Comparison of ENCODE assay signal across 20 cellular contexts in the genomic region with DNA sequence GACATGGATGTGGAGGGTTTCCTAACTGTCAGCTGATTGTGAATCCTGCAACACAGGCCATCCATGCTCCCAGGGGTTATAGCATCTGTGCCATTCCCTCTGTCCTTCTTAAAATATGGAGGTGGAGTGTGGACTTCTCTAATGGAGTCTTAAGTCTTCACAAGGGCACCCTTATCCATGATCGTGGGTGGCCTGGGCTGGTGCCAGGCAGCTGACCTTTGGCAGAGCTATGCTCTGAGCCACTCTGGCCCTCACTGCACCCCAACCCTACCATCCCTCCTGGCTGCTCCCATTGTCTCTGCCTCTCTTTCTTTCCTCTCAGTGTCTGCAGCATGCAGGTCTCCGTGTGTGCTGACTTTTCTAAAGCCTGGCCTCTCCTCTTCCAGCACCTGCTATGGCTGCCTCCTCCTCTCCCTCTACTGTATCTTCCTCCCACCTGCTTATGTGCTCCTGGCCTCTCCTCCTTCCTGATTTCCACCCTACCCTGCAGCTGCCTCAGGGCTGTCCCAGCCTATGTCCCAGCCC. TPM values are rescaled to one million over a fixed set of nuclear protein-coding genes. Genes with fewer than 3 reads are reported as not detected.
DNase-seq lines count a peak whose midpoint lies in the region; ATAC-seq, FAIRE-seq and TF ChIP-seq lines count a peak whose summit lies in the region.
"Had no signal": no experiment of that assay in that cellular context is flagged by ENCODE, and none has a peak within 500 bp of the region (broad histone marks: within the 10 kb centered on the region; RNA-seq: fewer than 3 reads in every experiment).

No MANE protein-coding gene starts in this region.

- CTCF ChIA-PET in HEK293 (lab: Yijun Ruan, JAX), result no interaction called here
- CTCF ChIA-PET in HepG2 (lab: Yijun Ruan, JAX; ENCODE audit: low intra/inter-chr PET ratio, low total read pairs), result no interaction called here

- H2AFZ ChIP-seq in HepG2 (ENCODE audit: low read length), result no peak overlapping the region
- H2AFZ ChIP-seq: GM23338 had no signal

- H3K4me1 ChIP-seq in HEK293 (ENCODE audit: control insufficient read depth, insufficient read depth, low read length) (no peaks in the 10 kb centered on the region), HepG2 (ENCODE audit: insufficient read depth, low read length) (peaks cover 86% of the 10 kb centered on the region), spleen (no peaks in the 10 kb centered on the region), sigmoid colon (no peaks in the 10 kb centered on the region), thyroid gland (no peaks in the 10 kb centered on the region)
- H3K4me1 ChIP-seq: BE2C, SJSA1 had no signal

- TF ChIP-seq POLR2A in HepG2 (IDR thresholded peaks at IDR 0.05; ENCODE audit: insufficient read depth in 1 of 2, low read depth in 2 of 2, low read length in 2 of 2) (no peak), spleen (IDR thresholded peaks at IDR 0.05) (no peak), sigmoid colon (IDR thresholded peaks at IDR 0.05) (no peak), thyroid gland (IDR thresholded peaks at IDR 0.05) (no peak)

- TF ChIP-seq CTCF in HEK293 (tag by site-specific recombination; IDR thresholded peaks at IDR 0.05) (no peak), HepG2 (CRISPR knock-in tag; IDR thresholded peaks at IDR 0.05) (no peak), spleen (IDR thresholded peaks at IDR 0.05 in 8 of 11, conservative IDR thresholded peaks at IDR 0.05 in 3 of 11) (no peak), sigmoid colon (IDR thresholded peaks at IDR 0.05) (no peak), thyroid gland (IDR thresholded peaks at IDR 0.05) (no peak)

- TF ChIP-seq EP300 in HepG2 (IDR thresholded peaks at IDR 0.05; ENCODE audit: low read depth in 2 of 2, low read length in 2 of 2), result no peak
- TF ChIP-seq EP300 in HepG2 (CRISPR knock-in tag; IDR thresholded peaks at IDR 0.05; ENCODE audit: borderline replicate concordance), result no peak
- no peak for TF ChIP-seq EP300 in sigmoid colon (IDR thresholded peaks at IDR 0.05)

- H3K79me2 ChIP-seq in HepG2 (ENCODE audit: insufficient read depth, low read length), result no peaks in the 10 kb centered on the region

- no peak for ATAC-seq in HepG2
- ATAC-seq: GM23338 had no signal

- intact Hi-C loops in HepG2 (cut with micrococcal nuclease; ENCODE audit: unreplicated experiment), result no loop called here
- intact Hi-C loops in spleen (cut with DNase I; ENCODE audit: low total_unique reads), result no loop called here
- intact Hi-C loops in sigmoid colon (cut with DNase I), result no loop called here
- intact Hi-C loops in thyroid gland (cut with DNase I), result no loop called here

- FAIRE-seq in HepG2 (lab: Jason Lieb, UNC), result no peak

- POLR2A ChIA-PET in HEK293 (lab: Yijun Ruan, JAX), result no interaction called here
- POLR2A ChIA-PET in HepG2 (lab: Yijun Ruan, JAX), result interaction anchor here (9.6 kb wide), 1 partner anchor 10 kb away, joined by 157 read pairs; a partner anchor contains a TSS

- in situ Hi-C loops in HepG2 (cut with HindIII; ENCODE audit: extremely low pct_ligation_motif_present, low pct_unique_long_range_greater_than_20kb), result no loop called here

- H3K4me2 ChIP-seq in HepG2 (ENCODE audit: low read depth, low read length), result peak overlapping the region; percentile 1
- H3K4me2 ChIP-seq: GM23338 had no signal

- H3K9ac ChIP-seq in HepG2 (ENCODE audit: insufficient read depth, low read depth, low read length), result no peak overlapping the region

- 3% methylated on average over 2 of the region's 2 CpGs for WGBS in HepG2 (ENCODE audit: low lambda C conversion rate)
- 65 to 92% (median 80%) methylated on average over 2 of the region's 2 CpGs for WGBS in spleen, 5 donors
- 63 to 77% methylated on average over 2 of the region's 2 CpGs for WGBS in sigmoid colon, 2 donors
- 59 to 68% methylated on average over 2 of the region's 2 CpGs for WGBS in thyroid gland, 2 donors

- H3K9me3 ChIP-seq in HEK293 (ENCODE audit: control insufficient read depth, insufficient read depth, low read depth, low read length), result no peaks in the 10 kb centered on the region
- no peaks in the 10 kb centered on the region for H3K9me3 ChIP-seq in HepG2 (ENCODE audit: low read length)
- H3K9me3 ChIP-seq in spleen, result no peaks in the 10 kb centered on the region
- H3K9me3 ChIP-seq in sigmoid colon, result no peaks in the 10 kb centered on the region
- no peaks in the 10 kb centered on the region for H3K9me3 ChIP-seq in thyroid gland
- H3K9me3 ChIP-seq: BE2C, SJSA1 had no signal

- H3K27me3 ChIP-seq in HepG2 (ENCODE audit: control insufficient read depth in 1 of 2, insufficient read depth in 2 of 2, low read length in 2 of 2) (peaks cover 8 to 28% of the 10 kb centered on the region in 2 experiments; a peak in 4 of 5 replicates), spleen (replicated peaks in 1 of 7) (peaks cover 0 to 41% (median 13%) of the 10 kb centered on the region in 7 donors), sigmoid colon (peaks cover 0 to 23% (median 0%) of the 10 kb centered on the region in 3 donors), thyroid gland (no peaks in the 10 kb centered on the region)
- H3K27me3 ChIP-seq: BE2C had no signal

- no peak for TF ChIP-seq RAD21 in HepG2 (CRISPR knock-in tag; IDR thresholded peaks at IDR 0.05)

- no peaks in the 10 kb centered on the region for H3K36me3 ChIP-seq in HEK293 (ENCODE audit: control insufficient read depth in 2 of 2, insufficient read depth in 1 of 2, low read length in 2 of 2)
- H3K36me3 ChIP-seq in HepG2 (replicated peaks in 1 of 2; ENCODE audit: control insufficient read depth in 1 of 2, insufficient read depth in 2 of 2, low read length in 2 of 2), result no peaks in the 10 kb centered on the region
- no peaks in the 10 kb centered on the region for H3K36me3 ChIP-seq in spleen
- H3K36me3 ChIP-seq in sigmoid colon, result no peaks in the 10 kb centered on the region
- H3K36me3 ChIP-seq in thyroid gland, result no peaks in the 10 kb centered on the region
- H3K36me3 ChIP-seq: SJSA1 had no signal

- H3K27ac ChIP-seq in HEK293 (ENCODE audit: extremely low read depth, low read depth, low read length), result no peak overlapping the region
- H3K27ac ChIP-seq in HepG2 (ENCODE audit: extremely low read length, insufficient read depth, low read length), result no peak overlapping the region
- H3K27ac ChIP-seq in spleen, result no peak overlapping the region
- no peak overlapping the region for H3K27ac ChIP-seq in sigmoid colon
- H3K27ac ChIP-seq in thyroid gland, result no peak overlapping the region
- H3K27ac ChIP-seq: SJSA1 had no signal

- no peaks in the 10 kb centered on the region for H4K20me1 ChIP-seq in HepG2 (ENCODE audit: insufficient read depth, low read length)

- H3K4me3 ChIP-seq in HEK293 (ENCODE audit: low read depth, low read length) (no peak overlapping the region), HepG2 (replicated peaks in 1 of 3; ENCODE audit: insufficient read depth in 1 of 3, low read depth in 2 of 3, low read length in 3 of 3) (no peak overlapping the region), spleen (no peak overlapping the region), sigmoid colon (no peak overlapping the region), thyroid gland (replicated peaks in 1 of 3) (no peak overlapping the region)
- H3K4me3 ChIP-seq: GM23338, SJSA1 had no signal

- DNase-seq in NCI-H2029 (lab: John Stamatoyannopoulos, UW), result peak; percentile 21
- no peak for DNase-seq in NCI-H2029 treated with DMSO at 0.1 percent for 48 hours (lab: John Stamatoyannopoulos, UW)
- no peak for DNase-seq in HepG2 (ENCODE audit: low spot score)
- DNase-seq in spleen, result peak; percentile 55
- no peak for DNase-seq in NCI-H1694 treated with DMSO at 0.1 percent for 48 hours (lab: John Stamatoyannopoulos, UW)
- no peak for DNase-seq in sigmoid colon
- no peak for DNase-seq in thyroid gland
- DNase-seq: BE2C; CD8-positive, alpha-beta memory T cell; DMS79 treated with DMSO at 0.1 percent for 48 hours; KG1; NCI-H1436; NCI-H2107; NCI-H446 treated with DMSO at 0.1 percent for 48 hours; NCI-H748 treated with DMSO at 0.1 percent for 48 hours; OCI-M1; RPMI8226 had no signal

- BruUV-seq in HepG2 (replicated peaks; lab: Mats Ljungman, UMichigan), result no TSS peak

TF ChIP-seq in HEK293, 187 proteins besides CTCF, POLR2A, EP300 and RAD21 (continues in another document):
- TF ChIP-seq ZNF558 (tag by site-specific recombination; IDR thresholded peaks at IDR 0.05) (no peak), ZNF585B (tag by site-specific recombination; IDR thresholded peaks at IDR 0.05) (no peak)

TF ChIP-seq in HepG2, 621 proteins besides CTCF, POLR2A, EP300 and RAD21:
- no peak for TF ChIP-seq DPF2 (CRISPR knock-in tag; IDR thresholded peaks at IDR 0.05; ENCODE audit: borderline replicate concordance, low read depth)
- TF ChIP-seq FOXO1 (CRISPR knock-in tag; IDR thresholded peaks at IDR 0.05), result 0 out of 2 replicates have a peak, but pooled peaks have one; percentile 27

RNA-seq across cellular contexts. Expression of a gene that starts 11.2 kb away (rescaled TPM):
- total RNA-seq in HepG2 (2016; rRNA removed; fragmentation: Illumina TruSeq; extraction: Trizol) (47.0 and 50.5 TPM in 2 replicates), spleen (100 to 1,000 TPM in 1 of 7 donors, 10 to 100 TPM in 6; 55.4 to 104 (median 78.1) TPM), sigmoid colon (10 to 100 TPM; 60.3 to 73.9 (median 65.2) TPM), thyroid gland (100 to 1,000 TPM in 3 of 4 donors, 10 to 100 TPM in 1; 87.0 to 156 (median 124) TPM)
- total RNA-seq in HepG2 (2016; cell fraction: cytosol; rRNA removed; fragmentation: Illumina TruSeq; extraction: Trizol; ENCODE audit: low read depth), result 5.3 and 6.4 TPM in 2 replicates
- total RNA-seq in HepG2 (2016; cell fraction: insoluble cytoplasmic fraction; rRNA removed; fragmentation: Illumina TruSeq; extraction: Trizol), result 44.0 and 57.6 TPM in 2 replicates
- total RNA-seq in HepG2 (2016; cell fraction: membrane; rRNA removed; fragmentation: Illumina TruSeq; extraction: Trizol), result 23.6 and 27.0 TPM in 2 replicates
- total RNA-seq in HepG2 (2016; cell fraction: nucleus; rRNA removed; fragmentation: Illumina TruSeq; extraction: Trizol), result 52.1 and 60.5 TPM in 2 replicates
- polyA plus RNA-seq in HepG2 (2011; rRNA removed) (66.3 and 76.9 TPM in 2 replicates), spleen (10 to 100 TPM; 36.0 to 38.5 (median 37.3) TPM), sigmoid colon (10 to 100 TPM in 2 of 3 donors, 1 to 10 TPM in 1; 9.9 to 26.4 (median 18.0) TPM)
- polyA plus RNA-seq in HepG2 (2011; cell fraction: cytosol; rRNA removed), result 40.5 and 52.8 TPM in 2 replicates
- polyA plus RNA-seq in HepG2 (2011; cell fraction: nucleus; rRNA removed), result 117 and 148 TPM in 2 replicates
- polyA plus RNA-seq in HepG2 (2012), result 58.6 and 62.1 TPM in 2 replicates
- polyA plus RNA-seq in HepG2 (2016; cell fraction: cytosol; fragmentation: Illumina TruSeq; extraction: Trizol; ENCODE audit: low read depth), result 1.5 and 2.4 TPM in 2 replicates
- 41.2 and 44.9 TPM in 2 replicates for polyA plus RNA-seq in HepG2 (2016; cell fraction: insoluble cytoplasmic fraction; fragmentation: Illumina TruSeq; extraction: Trizol; ENCODE audit: low read depth)
- polyA plus RNA-seq in HepG2 (2016; cell fraction: membrane; fragmentation: Illumina TruSeq; extraction: Trizol; ENCODE audit: low read depth), result 10.2 and 12.5 TPM in 2 replicates
- polyA plus RNA-seq in HepG2 (2016; cell fraction: nucleus; fragmentation: Illumina TruSeq; extraction: Trizol; ENCODE audit: insufficient read depth, low read depth), result 134 and 146 TPM in 2 replicates
- polyA minus RNA-seq in HepG2 (2011; rRNA and poly(A)+ RNA removed; ENCODE audit: low replicate concordance), result 20.0 and 41.6 TPM in 2 replicates
- 36.8 and 46.1 TPM in 2 replicates for polyA minus RNA-seq in HepG2 (2011; cell fraction: cytosol; rRNA and poly(A)+ RNA removed)
- polyA minus RNA-seq in HepG2 (2011; cell fraction: nucleus; rRNA and poly(A)+ RNA removed), result 78.9 and 107 TPM in 2 replicates

Comparison
In these comparisons a context has a peak if more than half of its experiments do, and no peak if none do; other contexts are left out.
1. DNase-seq: peak in NCI-H2029 (single experiment) and spleen (single experiment); none in NCI-H2029 treated with DMSO at 0.1 percent for 48 hours (single experiment), HepG2 (single experiment), NCI-H1694 treated with DMSO at 0.1 percent for 48 hours (single experiment), sigmoid colon (single experiment) and thyroid gland (0 of 2).